In the genomic region with DNA sequence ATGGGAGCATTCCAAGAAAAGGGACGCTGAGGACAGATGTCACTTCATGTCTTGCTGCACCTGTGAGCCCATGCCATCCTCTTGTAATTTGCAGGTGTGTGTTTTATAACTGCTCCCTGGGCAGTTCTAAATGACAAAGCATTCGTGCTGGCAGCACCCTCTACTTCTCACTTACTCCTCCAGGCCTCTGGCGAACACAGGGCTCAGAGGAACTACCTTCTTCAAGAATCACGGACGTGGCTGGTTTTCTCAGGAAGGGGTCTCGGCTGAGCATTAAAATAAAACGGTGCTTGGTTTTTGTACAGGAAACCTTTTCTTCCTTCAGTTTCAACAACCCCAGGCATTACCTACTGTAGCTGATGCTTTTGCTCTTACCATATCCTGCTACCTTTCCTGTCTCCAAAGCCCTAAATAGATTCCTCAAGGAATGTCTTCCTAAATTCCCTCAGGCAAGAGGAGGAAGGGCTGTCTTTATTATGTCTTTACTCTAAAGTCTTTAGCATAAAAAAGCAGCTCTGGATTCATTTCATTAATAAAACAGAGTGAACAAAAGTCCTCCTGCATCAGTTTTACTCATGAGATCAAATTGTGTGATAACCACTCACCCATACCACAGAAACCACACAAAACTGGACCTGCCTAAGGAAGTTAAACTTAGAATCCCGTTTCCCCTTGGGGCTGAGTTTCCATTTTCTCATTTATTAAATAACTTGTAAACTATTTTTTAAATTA, we compare ENCODE assay signal across 15 cellular contexts.
DNase-seq lines count a peak whose midpoint lies in the region; ATAC-seq and TF ChIP-seq lines count a peak whose summit lies in the region.
"Had no signal": no experiment of that assay in that cellular context is flagged by ENCODE, and none has a peak within 500 bp of the region (broad histone marks: within the 10 kb centered on the region; RNA-seq: fewer than 3 reads in every experiment).

No MANE protein-coding gene starts in this region.

- H3K36me3 ChIP-seq in Panc1 (ENCODE audit: control insufficient read depth, insufficient read depth, low read length), result no peaks in the 10 kb centered on the region
- no peaks in the 10 kb centered on the region for H3K36me3 ChIP-seq in left ventricle myocardium inferior
- H3K36me3 ChIP-seq: transverse colon had no signal

- H3K4me1 ChIP-seq in Panc1 (ENCODE audit: control insufficient read depth, insufficient read depth, low read length) (no peaks in the 10 kb centered on the region), left ventricle myocardium inferior (peaks cover 3% of the 10 kb centered on the region)
- H3K4me1 ChIP-seq: transverse colon had no signal

- TF ChIP-seq CTCF in AG10803 (conservative IDR thresholded peaks at IDR 0.05; ENCODE audit: low read length), result no peak
- no peak for TF ChIP-seq CTCF in HL-60 (IDR thresholded peaks at IDR 0.05; ENCODE audit: insufficient read depth, low read length)
- no peak for TF ChIP-seq CTCF in Panc1 (IDR thresholded peaks at IDR 0.05)
- TF ChIP-seq CTCF in fibroblast of mammary gland (conservative IDR thresholded peaks at IDR 0.05; ENCODE audit: control insufficient read depth, insufficient read depth, low read depth, low read length), result no peak
- no peak for TF ChIP-seq CTCF in left ventricle myocardium inferior (IDR thresholded peaks at IDR 0.05; ENCODE audit: borderline replicate concordance)

- H3K27me3 ChIP-seq in HL-60 (ENCODE audit: insufficient read depth, poor library complexity, severe bottlenecking), result no peaks in the 10 kb centered on the region
- H3K27me3 ChIP-seq in Panc1 (ENCODE audit: control insufficient read depth, insufficient read depth, low read length), result no peaks in the 10 kb centered on the region
- no peaks in the 10 kb centered on the region for H3K27me3 ChIP-seq in left ventricle myocardium inferior (ENCODE audit: low read depth)
- H3K27me3 ChIP-seq: transverse colon had no signal

- in situ Hi-C loops in Panc1 (cut with HindIII; ENCODE audit: low pct_unique_long_range_greater_than_20kb, low sequenced_read_pairs), result no loop called here

- no TSS peak for BruUV-seq in Panc1 (replicated peaks; lab: Mats Ljungman, UMichigan)

- ATAC-seq in Panc1, result 0 out of 2 replicates have a peak, but pooled peaks have one; percentile 21
- ATAC-seq: naive thymus-derived CD4-positive, alpha-beta T cell had no signal

- DNase-seq in AG10803 (ENCODE audit: low read depth) (peak; percentile 46), HL-60 (ENCODE audit: low read depth in 1 of 2, low spot score in 1 of 2) (peak in 1 of 2 experiments; percentile 53), Panc1 (ENCODE audit: low read depth, low spot score) (no peak), fibroblast of mammary gland (ENCODE audit: low read depth) (peak; percentile 56), NCI-H2029 (lab: John Stamatoyannopoulos, UW) (no peak), erythroblast (lab: John Stamatoyannopoulos, UW) (no peak), posterior cingulate gyrus (no peak), left ventricle myocardium inferior (no peak)
- DNase-seq: activated CD4-positive, alpha-beta T cell treated with anti-CD3 and anti-CD28 coated beads for 4 hours; activated gamma-delta T cell treated with Interleukin-2 at 50 U/mL for 16 hours; cerebellar nuclear complex; KBM-7; naive thymus-derived CD4-positive, alpha-beta T cell; SHP77; transverse colon had no signal

- H3K27ac ChIP-seq in HL-60 (replicated peaks), result peak overlapping the region; percentile 19; the same call in 1 of the 2 replicates
- no peak overlapping the region for H3K27ac ChIP-seq in Panc1 (ENCODE audit: low read length)
- H3K27ac ChIP-seq in left ventricle myocardium inferior (replicated peaks), result no peak overlapping the region
- H3K27ac ChIP-seq: transverse colon had no signal

- H3K4me3 ChIP-seq in AG10803 (ENCODE audit: low read length), result no peak overlapping the region
- H3K4me3 ChIP-seq in HL-60 (replicated peaks; ENCODE audit: insufficient read depth, low read length), result no peak overlapping the region
- no peak overlapping the region for H3K4me3 ChIP-seq in Panc1 (ENCODE audit: low read depth in 2 of 2, low read length in 2 of 2)
- H3K4me3 ChIP-seq in fibroblast of mammary gland (ENCODE audit: control insufficient read depth, low read depth, low read length), result no peak overlapping the region
- no peak overlapping the region for H3K4me3 ChIP-seq in left ventricle myocardium inferior
- H3K4me3 ChIP-seq: transverse colon had no signal

- no peak for TF ChIP-seq POLR2A in erythroblast (IDR thresholded peaks at IDR 0.05; ENCODE audit: low read length)

- H3K9me3 ChIP-seq in Panc1 (ENCODE audit: control insufficient read depth, insufficient read depth, low read depth, low read length) (no peaks in the 10 kb centered on the region), left ventricle myocardium inferior (replicated peaks) (no peaks in the 10 kb centered on the region)
- H3K9me3 ChIP-seq: transverse colon had no signal

- intact Hi-C loops in Panc1 (cut with micrococcal nuclease; ENCODE audit: unreplicated experiment), result no loop called here
- intact Hi-C loops in posterior cingulate gyrus (cut with DNase I), result no loop called here
- intact Hi-C loops in left ventricle myocardium inferior (cut with micrococcal nuclease), result no loop called here

- CTCF ChIA-PET in Panc1 (lab: Charles Lee), result no interaction called here

- POLR2A ChIA-PET in Panc1 (lab: Charles Lee), result no interaction called here

Comparison
In these comparisons a context has a peak if more than half of its experiments do, and no peak if none do; other contexts are left out.
1. DNase-seq: peak in AG10803 (single experiment) and fibroblast of mammary gland (single experiment); none in Panc1 (single experiment), NCI-H2029 (single experiment), erythroblast (0 of 2), posterior cingulate gyrus (0 of 10) and left ventricle myocardium inferior (single experiment).